1 cellular context compared by ENCODE assay signal in genomic region chr15:92745845-92746271, GRCh38.
TF ChIP-seq lines count a peak whose summit lies in the region.

No MANE protein-coding gene starts in this region.

TF ChIP-seq in K562, 482 proteins besides CTCF, POLR2A, EP300 and RAD21 (continued from another document):
- TF ChIP-seq, protein P1, sequence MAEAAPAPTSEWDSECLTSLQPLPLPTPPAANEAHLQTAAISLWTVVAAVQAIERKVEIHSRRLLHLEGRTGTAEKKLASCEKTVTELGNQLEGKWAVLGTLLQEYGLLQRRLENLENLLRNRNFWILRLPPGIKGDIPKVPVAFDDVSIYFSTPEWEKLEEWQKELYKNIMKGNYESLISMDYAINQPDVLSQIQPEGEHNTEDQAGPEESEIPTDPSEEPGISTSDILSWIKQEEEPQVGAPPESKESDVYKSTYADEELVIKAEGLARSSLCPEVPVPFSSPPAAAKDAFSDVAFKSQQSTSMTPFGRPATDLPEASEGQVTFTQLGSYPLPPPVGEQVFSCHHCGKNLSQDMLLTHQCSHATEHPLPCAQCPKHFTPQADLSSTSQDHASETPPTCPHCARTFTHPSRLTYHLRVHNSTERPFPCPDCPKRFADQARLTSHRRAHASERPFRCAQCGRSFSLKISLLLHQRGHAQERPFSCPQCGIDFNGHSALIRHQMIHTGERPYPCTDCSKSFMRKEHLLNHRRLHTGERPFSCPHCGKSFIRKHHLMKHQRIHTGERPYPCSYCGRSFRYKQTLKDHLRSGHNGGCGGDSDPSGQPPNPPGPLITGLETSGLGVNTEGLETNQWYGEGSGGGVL (CRISPR knock-in tag; IDR thresholded peaks at IDR 0.05), result no peak
- no peak for TF ChIP-seq ELK1 (CRISPR knock-in tag; IDR thresholded peaks at IDR 0.05)
TF ChIP-seq in K562: peak in this region for 12.
